Comparison of ENCODE assay signal across 8 cellular contexts in the genomic region with DNA sequence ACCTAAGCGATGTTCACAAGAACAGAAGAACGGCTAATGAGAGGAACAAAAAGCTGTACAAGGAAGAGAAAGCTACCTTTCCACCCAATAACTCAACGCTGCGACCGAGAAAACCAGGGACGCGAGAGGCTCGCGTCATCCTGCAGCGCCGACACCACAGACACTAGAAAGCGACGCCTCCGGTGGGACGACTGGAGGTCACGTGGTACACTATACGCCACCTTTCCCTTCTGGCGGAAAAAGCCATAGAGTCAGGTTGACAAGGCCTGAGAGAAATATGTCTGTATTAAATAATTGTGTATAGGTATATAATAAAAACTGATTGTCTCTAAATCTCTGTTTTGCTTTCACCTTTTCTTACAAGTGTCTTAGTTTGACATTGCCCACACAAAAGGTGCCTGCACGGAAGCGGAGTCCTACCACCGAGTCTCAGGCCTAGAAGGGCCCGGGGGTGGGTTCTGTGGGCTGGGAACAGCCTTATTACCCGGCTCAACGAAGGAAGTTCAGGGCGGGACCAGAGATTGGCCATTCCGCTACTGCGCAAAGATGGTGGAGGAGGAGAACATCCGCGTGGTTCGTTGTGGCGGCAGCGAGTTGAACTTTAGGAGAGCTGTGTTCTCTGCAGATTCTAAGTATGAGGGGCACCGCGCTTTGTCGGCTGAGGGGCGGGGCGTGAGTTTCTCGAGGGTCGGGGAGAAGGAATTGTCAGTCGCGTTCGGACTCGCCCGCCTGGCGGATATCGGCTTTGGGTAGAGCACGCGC. TPM values are rescaled to one million over a fixed set of nuclear protein-coding genes. Genes with fewer than 3 reads are reported as not detected.
DNase-seq lines count a peak whose midpoint lies in the region; ATAC-seq and TF ChIP-seq lines count a peak whose summit lies in the region.

TSS of gene WDR75 (plus strand) at position 528 of the 762 bp plus-strand sequence. CDS start at position 547, 19 bp downstream.

- H3K27me3 Mint-ChIP-seq in activated naive CD8-positive, alpha-beta T cell treated with anti-CD3 and anti-CD28 coated beads for 36 hours = no peaks in the 10 kb centered on the region

- peak within 1 kb of the TSS; percentile 71 to 86 for H3K4me3 ChIP-seq in testis

- WGBS in testis, 2 donors = 0 to 1% methylated on average over 26 to 48 of the region's 48 CpGs

- ATAC-seq in HG02623 (IDR thresholded peaks at IDR 0.05; ENCODE audit: unreplicated experiment) (peak; percentile 85), omental fat pad (ENCODE audit: low FRiP score) (peak; percentile 99)

- peak within 1 kb of the TSS; percentile 100 for H3K27ac Mint-ChIP-seq in activated naive CD8-positive, alpha-beta T cell treated with anti-CD3 and anti-CD28 coated beads for 36 hours

- POLR2A ChIA-PET in GM10248 (lab: Yijun Ruan, JAX) = no interaction called here

- intact Hi-C loops in testis (cut with DNase I; ENCODE audit: low total_unique reads) = no loop called here

- H3K36me3 ChIP-seq in testis (ENCODE audit: low read depth, missing control alignments) = no peaks in the 10 kb centered on the region

- no peak within 1 kb of the TSS for H3K4me3 Mint-ChIP-seq in activated naive CD8-positive, alpha-beta T cell treated with anti-CD3 and anti-CD28 coated beads for 36 hours

- peaks cover 12% of the 10 kb centered on the region for H3K4me1 ChIP-seq in testis

- no peak for TF ChIP-seq CTCF in GM10248 (IDR thresholded peaks at IDR 0.05; ENCODE audit: control extremely low read depth, extremely low read depth, low read depth, missing control alignments)
- TF ChIP-seq CTCF in omental fat pad (IDR thresholded peaks at IDR 0.05) = no peak
- TF ChIP-seq CTCF in testis (IDR thresholded peaks at IDR 0.05) = peak in 1 of 3 experiments; percentile 13

- peaks cover 14% of the 10 kb centered on the region for H3K36me3 Mint-ChIP-seq in activated naive CD8-positive, alpha-beta T cell treated with anti-CD3 and anti-CD28 coated beads for 36 hours

- TF ChIP-seq POLR2A in testis (IDR thresholded peaks at IDR 0.05) = no peak

- H3K9me3 Mint-ChIP-seq in activated naive CD8-positive, alpha-beta T cell treated with anti-CD3 and anti-CD28 coated beads for 36 hours = peaks cover 2% of the 10 kb centered on the region

- H3K27ac ChIP-seq in testis = peak within 1 kb of the TSS; percentile 86 to 87

- CTCF ChIA-PET in GM10248 (lab: Yijun Ruan, JAX) = no interaction called here

- peak; percentile 87 for DNase-seq in GM10248 (ENCODE audit: extremely low spot score)
- peak; percentile 83 for DNase-seq in NCI-H1105 (lab: John Stamatoyannopoulos, UW)
- peak; percentile 92 for DNase-seq in SKM-1 treated with dmso at 0.1 percent for 144 hours (lab: John Stamatoyannopoulos, UW; ENCODE audit: unreplicated experiment)
- peak; percentile 89 for DNase-seq in activated naive CD8-positive, alpha-beta T cell treated with anti-CD3 and anti-CD28 coated beads for 36 hours
- DNase-seq in glomerular visceral epithelial cell (ENCODE audit: extremely low spot score) = peak; percentile 93
- DNase-seq in omental fat pad (ENCODE audit: low spot score) = peak; percentile 72
- peak; percentile 97 for DNase-seq in testis

- H3K27me3 ChIP-seq in testis = no peaks in the 10 kb centered on the region

- H3K4me1 Mint-ChIP-seq in activated naive CD8-positive, alpha-beta T cell treated with anti-CD3 and anti-CD28 coated beads for 36 hours = peaks cover 20% of the 10 kb centered on the region

- no peaks in the 10 kb centered on the region for H3K9me3 ChIP-seq in testis

RNA-seq across cellular contexts. Expression of gene WDR75, which starts in this region (rescaled TPM):
- total RNA-seq in activated naive CD8-positive, alpha-beta T cell treated with anti-CD3 and anti-CD28 coated beads for 36 hours = 100 to 1,000 TPM; 121 to 133 TPM
- total RNA-seq in omental fat pad = 10 to 100 TPM; 31.6 to 49.4 (median 38.8) TPM
- total RNA-seq in testis = 10 to 100 TPM; 35.0 to 38.1 TPM
- polyA plus RNA-seq in testis (ENCODE audit: insufficient read depth, low read depth, low replicate concordance) = 21.5 TPM

Comparison
In these comparisons a context has a peak if more than half of its experiments do, and no peak if none do; other contexts are left out.
1. Peak in every context shown above with its lines: DNase-seq, ATAC-seq, H3K4me3 ChIP-seq and H3K27ac ChIP-seq.